19 cellular contexts compared by ENCODE assay signal in genomic region chrX:136397001-136397400, GRCh38.
DNase-seq lines count a peak whose midpoint lies in the region; ATAC-seq and TF ChIP-seq lines count a peak whose summit lies in the region.
"Had no signal": no experiment of that assay in that cellular context is flagged by ENCODE, and none has a peak within 500 bp of the region (broad histone marks: within the 10 kb centered on the region; RNA-seq: fewer than 3 reads in every experiment).

No MANE protein-coding gene starts in this region.

- H3K27ac ChIP-seq in PC-9 = peak overlapping the region; percentile 32
- H3K27ac ChIP-seq: spleen, suprapubic skin, vagina had no signal

- no peaks in the 10 kb centered on the region for H3K9me2 ChIP-seq in PC-9 (ENCODE audit: insufficient read depth)

- no peak overlapping the region for H3K4me2 ChIP-seq in PC-9

- no peaks in the 10 kb centered on the region for H3F3A ChIP-seq in PC-9 (ENCODE audit: insufficient read depth, low read depth)

- H2AFZ ChIP-seq in PC-9 = no peak overlapping the region

- TF ChIP-seq CTCF in BE2C (IDR thresholded peaks at IDR 0.05; ENCODE audit: low read depth, low read length) = peak; percentile 16
- TF ChIP-seq CTCF in PC-9 (conservative IDR thresholded peaks at IDR 0.05) = peak; percentile 53
- peak; percentile 9 for TF ChIP-seq CTCF in fibroblast of mammary gland (conservative IDR thresholded peaks at IDR 0.05; ENCODE audit: control insufficient read depth, insufficient read depth, low read depth, low read length)

- no peak overlapping the region for H3K4me3 ChIP-seq in BE2C (ENCODE audit: low read depth, low read length)
- no peak overlapping the region for H3K4me3 ChIP-seq in PC-9
- H3K4me3 ChIP-seq in fibroblast of mammary gland (ENCODE audit: control insufficient read depth, low read depth, low read length) = no peak overlapping the region
- H3K4me3 ChIP-seq: spleen, suprapubic skin, vagina had no signal

- H3K4me1 ChIP-seq in BE2C = no peaks in the 10 kb centered on the region
- H3K4me1 ChIP-seq in PC-9 (replicated peaks; ENCODE audit: insufficient read depth) = peaks cover 33% of the 10 kb centered on the region
- H3K4me1 ChIP-seq: spleen, suprapubic skin, vagina had no signal

- ATAC-seq in HG03045 (IDR thresholded peaks at IDR 0.05; ENCODE audit: unreplicated experiment) (no peak), GM21576 (IDR thresholded peaks at IDR 0.05; ENCODE audit: unreplicated experiment) (no peak)
- ATAC-seq: left colon, T-cell had no signal

- no peaks in the 10 kb centered on the region for H4K20me1 ChIP-seq in PC-9 (ENCODE audit: insufficient read depth)

- H3K79me2 ChIP-seq in PC-9 (ENCODE audit: low read depth) = no peaks in the 10 kb centered on the region

- DNase-seq in BE2C (no peak), ELR (ENCODE audit: low read depth) (peak; percentile 13), PC-9 (peak; percentile 14 to 86), fibroblast of mammary gland (ENCODE audit: low read depth) (peak; percentile 30), HK-2 (ENCODE audit: unreplicated experiment) (no peak), retina (no peak)
- DNase-seq: activated naive CD4-positive, alpha-beta T cell treated with anti-CD3 and anti-CD28 coated beads, Interleukin-2, amount 50 U/mL, for 16 hours; activated T-cell treated with anti-CD3 and anti-CD28 coated beads, Interleukin-2, amount 50 U/mL, for 1 hour; foreskin melanocyte; GF-D8; left colon; NCI-H2081 treated with DMSO at 0.1 percent for 48 hours; NCI-H526 treated with DMSO at 0.1 percent for 48 hours; spleen; T-cell had no signal

- H3K27me3 ChIP-seq in BE2C (no peaks in the 10 kb centered on the region), PC-9 (ENCODE audit: insufficient read depth, low read depth) (no peaks in the 10 kb centered on the region)
- H3K27me3 ChIP-seq: spleen, suprapubic skin, vagina had no signal

- no peaks in the 10 kb centered on the region for H3K36me3 ChIP-seq in BE2C
- no peaks in the 10 kb centered on the region for H3K36me3 ChIP-seq in PC-9 (ENCODE audit: low read depth)
- H3K36me3 ChIP-seq: spleen, suprapubic skin, vagina had no signal

- H3K9me3 ChIP-seq in BE2C (no peaks in the 10 kb centered on the region), PC-9 (ENCODE audit: insufficient read depth, low read depth) (no peaks in the 10 kb centered on the region; the same call in 1 of the 2 replicates)
- H3K9me3 ChIP-seq: spleen, suprapubic skin, vagina had no signal

- POLR2A ChIA-PET in PC-9 (lab: Charles Lee; ENCODE audit: unreplicated experiment) = no interaction called here

- intact Hi-C loops in PC-9 (cut with micrococcal nuclease; ENCODE audit: unreplicated experiment) = loop anchor here (1.0 to 10.0 kb wide), 4 partner anchors 45 to 298 kb away; partner anchors contain the start of gene HTATSF1

- BruUV-seq in PC-9 (replicated peaks; lab: Mats Ljungman, UMichigan) = no TSS peak

- CTCF ChIA-PET in PC-9 (lab: Charles Lee) = interaction anchor here (0.7 kb wide), 1 partner anchor 528 kb away, joined by 3 read pairs; no protein-coding TSS in a partner anchor

Comparison
In these comparisons a context has a peak if more than half of its experiments do, and no peak if none do; other contexts are left out.
1. DNase-seq: peak in ELR (single experiment), PC-9 (2 of 2) and fibroblast of mammary gland (single experiment); none in BE2C (single experiment), HK-2 (single experiment) and retina (single experiment).
2. Peak in every context shown above with its lines, with median percentiles within 50 percentile points of each other: CTCF ChIP-seq.